ENCODE assay signal across 8 cellular contexts in the genomic region with DNA sequence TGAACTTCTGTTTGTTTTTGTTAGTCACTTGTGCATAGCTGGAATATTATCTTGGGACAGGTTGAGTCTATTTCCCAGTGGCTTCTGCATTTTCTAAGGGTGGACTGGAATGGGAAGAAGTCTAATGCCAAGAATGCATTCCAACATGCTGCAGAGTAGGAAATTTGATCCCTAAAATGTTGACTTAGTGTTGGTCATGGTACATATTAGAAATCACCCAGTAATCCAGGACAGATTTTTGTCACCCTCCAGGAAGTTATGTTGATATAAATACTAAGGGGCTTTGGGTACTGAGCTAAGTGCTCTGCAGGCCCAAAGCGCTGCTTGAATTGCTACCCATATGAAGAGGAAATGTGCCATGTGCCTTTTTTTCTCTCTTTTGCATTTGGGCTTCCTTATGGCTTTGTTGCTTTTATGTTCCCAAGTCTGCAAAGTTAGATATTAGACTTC. TPM values are rescaled to one million over a fixed set of nuclear protein-coding genes. Genes with fewer than 3 reads are reported as not detected.
DNase-seq lines count a peak whose midpoint lies in the region; ATAC-seq and TF ChIP-seq lines count a peak whose summit lies in the region.

No MANE protein-coding gene starts in this region.

- POLR2A ChIA-PET in WTC11 (lab: Charles Lee), result interaction anchor here (0.5 to 1.4 kb wide), 2 partner anchors 8 to 18 kb away, joined by 3 to 4 read pairs; no protein-coding TSS in a partner anchor

- H3K4me1 Mint-ChIP-seq in activated CD4-positive, alpha-beta T cell treated with anti-CD3 and anti-CD28 coated beads, Interleukin-2, amount 10 ng/mL, durations not matched to agents 24 days and 14 days, result peaks cover 34% of the 10 kb centered on the region
- peaks cover 26% of the 10 kb centered on the region for H3K4me1 Mint-ChIP-seq in WTC11

- H3K4me3 Mint-ChIP-seq in activated CD4-positive, alpha-beta T cell treated with anti-CD3 and anti-CD28 coated beads, Interleukin-2, amount 10 ng/mL, durations not matched to agents 24 days and 14 days, result peak overlapping the region; percentile 26
- H3K4me3 Mint-ChIP-seq in WTC11, result peak overlapping the region; percentile 15; the same call in 1 of the 2 replicates

- TF ChIP-seq CTCF in WTC11 (IDR thresholded peaks at IDR 0.05) (no peak), thoracic aorta (IDR thresholded peaks at IDR 0.05) (no peak), BE2C (IDR thresholded peaks at IDR 0.05; ENCODE audit: low read depth, low read length) (no peak)

- DNase-seq in activated CD4-positive, alpha-beta T cell treated with anti-CD3 and anti-CD28 coated beads, Interleukin-2, amount 10 ng/mL, durations not matched to agents 24 days and 14 days, result no peak
- DNase-seq in activated CD4-positive, alpha-beta T cell treated with anti-CD3 and anti-CD28 coated beads, Interleukin-2, amount 50 U/mL, for 48 hours, result no peak
- no peak for DNase-seq in WTC11 (ENCODE audit: low spot score)
- DNase-seq in thoracic aorta (ENCODE audit: low spot score), result no peak
- DNase-seq in BE2C, result no peak

- ATAC-seq in WTC11, result no peak
- no peak for ATAC-seq in thoracic aorta (ENCODE audit: insufficient number of reproducible peaks, low FRiP score, low read depth)
- ATAC-seq in GM18909 (IDR thresholded peaks at IDR 0.05; ENCODE audit: poor library complexity, unreplicated experiment), result no peak
- ATAC-seq in HG03108 (IDR thresholded peaks at IDR 0.05; ENCODE audit: unreplicated experiment), result no peak

- no peaks in the 10 kb centered on the region for H3K27me3 Mint-ChIP-seq in activated CD4-positive, alpha-beta T cell treated with anti-CD3 and anti-CD28 coated beads, Interleukin-2, amount 10 ng/mL, durations not matched to agents 24 days and 14 days
- no peaks in the 10 kb centered on the region for H3K27me3 Mint-ChIP-seq in WTC11 (ENCODE audit: low read depth)

- H3K27ac ChIP-seq in iPS-20b (ENCODE audit: low read length) (no peak overlapping the region), thoracic aorta (peak overlapping the region; percentile 26 to 67)

- H3K9me3 ChIP-seq in iPS-20b (ENCODE audit: insufficient read depth, low read depth, low read length), result no peaks in the 10 kb centered on the region
- H3K9me3 ChIP-seq in thoracic aorta, result no peaks in the 10 kb centered on the region
- H3K9me3 ChIP-seq in BE2C, result no peaks in the 10 kb centered on the region

- H3K27me3 ChIP-seq in iPS-20b (ENCODE audit: insufficient read depth, low read length), result no peaks in the 10 kb centered on the region
- H3K27me3 ChIP-seq in thoracic aorta (replicated peaks; ENCODE audit: insufficient read depth), result no peaks in the 10 kb centered on the region
- H3K27me3 ChIP-seq in BE2C, result no peaks in the 10 kb centered on the region

- CTCF ChIA-PET in WTC11 (lab: Charles Lee), result interaction anchor here (1.4 kb wide), 1 partner anchor 104 kb away, joined by 3 read pairs; no protein-coding TSS in a partner anchor

- peak overlapping the region; percentile 45; the same call in 1 of the 2 replicates for H3K9ac ChIP-seq in iPS-20b (ENCODE audit: low read depth, low read length)

- intact Hi-C loops in activated CD4-positive, alpha-beta T cell treated with anti-CD3 and anti-CD28 coated beads, Interleukin-2, amount 10 ng/mL, durations not matched to agents 24 days and 14 days (cut with micrococcal nuclease), result no loop called here

- no peaks in the 10 kb centered on the region for H3K9me3 Mint-ChIP-seq in activated CD4-positive, alpha-beta T cell treated with anti-CD3 and anti-CD28 coated beads, Interleukin-2, amount 10 ng/mL, durations not matched to agents 24 days and 14 days
- no peaks in the 10 kb centered on the region for H3K9me3 Mint-ChIP-seq in WTC11

- H3K4me1 ChIP-seq in iPS-20b (ENCODE audit: insufficient read depth, low read length), result peaks cover 31% of the 10 kb centered on the region
- H3K4me1 ChIP-seq in thoracic aorta (ENCODE audit: control insufficient read depth in 1 of 2, low read depth in 2 of 2), result peaks cover 69 to 92% of the 10 kb centered on the region in 2 donors
- no peaks in the 10 kb centered on the region for H3K4me1 ChIP-seq in BE2C

- peak overlapping the region; percentile 66 for H3K27ac Mint-ChIP-seq in activated CD4-positive, alpha-beta T cell treated with anti-CD3 and anti-CD28 coated beads, Interleukin-2, amount 10 ng/mL, durations not matched to agents 24 days and 14 days
- peak overlapping the region; percentile 15; the same call in 1 of the 2 replicates for H3K27ac Mint-ChIP-seq in WTC11

- peaks cover 49% of the 10 kb centered on the region for H3K36me3 Mint-ChIP-seq in activated CD4-positive, alpha-beta T cell treated with anti-CD3 and anti-CD28 coated beads, Interleukin-2, amount 10 ng/mL, durations not matched to agents 24 days and 14 days (ENCODE audit: low read depth)
- H3K36me3 Mint-ChIP-seq in WTC11, result peaks cover 17% of the 10 kb centered on the region

- H3K36me3 ChIP-seq in iPS-20b (ENCODE audit: insufficient read depth, low read depth, low read length), result peaks cover 41% of the 10 kb centered on the region
- H3K36me3 ChIP-seq in thoracic aorta, result no peaks in the 10 kb centered on the region
- peaks cover 10% of the 10 kb centered on the region for H3K36me3 ChIP-seq in BE2C

- H3K4me3 ChIP-seq in iPS-20b (ENCODE audit: low read length) (peak overlapping the region; percentile 17; the same call in 1 of the 2 replicates), thoracic aorta (peak overlapping the region; percentile 21), BE2C (ENCODE audit: low read depth, low read length) (no peak overlapping the region)

TF ChIP-seq in WTC11, 78 proteins besides CTCF, POLR2A, EP300 and RAD21:
- no peak for TF ChIP-seq ESRRA (CRISPR knock-in tag; IDR thresholded peaks at IDR 0.05; ENCODE audit: borderline replicate concordance)
- TF ChIP-seq, protein P1, sequence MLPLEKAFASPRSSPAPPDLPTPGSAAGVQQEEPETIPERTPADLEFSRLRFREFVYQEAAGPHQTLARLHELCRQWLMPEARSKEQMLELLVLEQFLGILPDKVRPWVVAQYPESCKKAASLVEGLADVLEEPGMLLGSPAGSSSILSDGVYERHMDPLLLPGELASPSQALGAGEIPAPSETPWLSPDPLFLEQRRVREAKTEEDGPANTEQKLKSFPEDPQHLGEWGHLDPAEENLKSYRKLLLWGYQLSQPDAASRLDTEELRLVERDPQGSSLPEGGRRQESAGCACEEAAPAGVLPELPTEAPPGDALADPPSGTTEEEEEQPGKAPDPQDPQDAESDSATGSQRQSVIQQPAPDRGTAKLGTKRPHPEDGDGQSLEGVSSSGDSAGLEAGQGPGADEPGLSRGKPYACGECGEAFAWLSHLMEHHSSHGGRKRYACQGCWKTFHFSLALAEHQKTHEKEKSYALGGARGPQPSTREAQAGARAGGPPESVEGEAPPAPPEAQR (CRISPR knock-in tag; IDR thresholded peaks at IDR 0.05), result no peak
- TF ChIP-seq ZNF423 (CRISPR knock-in tag; IDR thresholded peaks at IDR 0.05), result no peak
- TF ChIP-seq ZNF121 (CRISPR knock-in tag; IDR thresholded peaks at IDR 0.05), result no peak
- TF ChIP-seq RORB (CRISPR knock-in tag; IDR thresholded peaks at IDR 0.05), result no peak
- TF ChIP-seq ETV6 (CRISPR knock-in tag; IDR thresholded peaks at IDR 0.05), result no peak
- TF ChIP-seq JUN (CRISPR knock-in tag; IDR thresholded peaks at IDR 0.05), result no peak
- TF ChIP-seq ZNF232 (CRISPR knock-in tag; IDR thresholded peaks at IDR 0.05), result no peak
- TF ChIP-seq RELA (CRISPR knock-in tag; IDR thresholded peaks at IDR 0.05; ENCODE audit: borderline replicate concordance), result no peak
- no peak for TF ChIP-seq NFYB (CRISPR knock-in tag; conservative IDR thresholded peaks at IDR 0.05; ENCODE audit: low read depth)

RNA-seq across cellular contexts. Expression of a gene that starts 10.0 kb away (rescaled TPM):
- 111 and 117 TPM in 2 replicates for total RNA-seq in activated CD4-positive, alpha-beta T cell treated with anti-CD3 and anti-CD28 coated beads, Interleukin-2, amount 10 ng/mL, durations not matched to agents 24 days and 14 days
- total RNA-seq in WTC11 (2021) (98.0 to 105 TPM (median 103 TPM) in 3 replicates), thoracic aorta (10 to 100 TPM; 53.6 to 69.2 TPM)
- 90.2 TPM for polyA plus RNA-seq in BE2C (2012; ENCODE audit: insufficient read depth, insufficient read length, low read depth)
